ENCODE assay signal across 8 cellular contexts in genomic region chr6:13538084-13538483, GRCh38. TPM values are rescaled to one million over a fixed set of nuclear protein-coding genes. Genes with fewer than 3 reads are reported as not detected.
DNase-seq lines count a peak whose midpoint lies in the region; ATAC-seq, FAIRE-seq and TF ChIP-seq lines count a peak whose summit lies in the region.

No MANE protein-coding gene starts in this region.

- POLR2A ChIA-PET in A549 (lab: Yijun Ruan, JAX): interaction anchor here (2.2 kb wide), 1 partner anchor 36 kb away, joined by 11 read pairs; the partner anchor contains the start of gene SIRT5
- POLR2A ChIA-PET in RWPE1 (lab: Yijun Ruan, JAX; ENCODE audit: low non-redundant PET): no interaction called here

- H3K4me3 ChIP-seq in A549: no peak overlapping the region

- no peak for FAIRE-seq in A549 (lab: Jason Lieb, UNC)

- TF ChIP-seq EP300 in A549 (IDR thresholded peaks at IDR 0.05): no peak

- no peaks in the 10 kb centered on the region for H3K4me1 ChIP-seq in A549

- TF ChIP-seq CTCF in A549 (IDR thresholded peaks at IDR 0.05) (peak; percentile 42), RWPE1 (conservative IDR thresholded peaks at IDR 0.05; ENCODE audit: low read depth) (peak; percentile 32)

- WGBS in A549 (ENCODE audit: missing lambda C conversion rate): 53% methylated on average over 2 of the region's 2 CpGs

- no peaks in the 10 kb centered on the region for H3K9me3 ChIP-seq in A549

- CTCF ChIA-PET in A549 (lab: Yijun Ruan, JAX): interaction anchor here (0.7 to 2.5 kb wide), 14 partner anchors 10 to 203 kb away, joined by 3 to 8 read pairs (median 3); partner anchors contain the start of genes GFOD1 and SIRT5
- CTCF ChIA-PET in RWPE1 (lab: Yijun Ruan, JAX): interaction anchor here (0.6 to 1.6 kb wide), 7 partner anchors 11 to 795 kb away, joined by 3 to 9 read pairs (median 4); partner anchors contain the start of gene NOL7

- no peak for TF ChIP-seq POLR2A in A549 (IDR thresholded peaks at IDR 0.05; ENCODE audit: low read length)

- ATAC-seq in A549 (peak; percentile 56 to 70; a peak in 3 of 6 replicates), GM21526 (IDR thresholded peaks at IDR 0.05; ENCODE audit: low FRiP score, unreplicated experiment) (no peak)

- DNase-seq in A549 (ENCODE audit: low read depth in 1 of 2, low spot score in 1 of 2): peak; percentile 43 to 46
- DNase-seq in GM19238 (ENCODE audit: insufficient read length, low spot score): peak; percentile 16
- DNase-seq in RWPE1 (ENCODE audit: low spot score): peak; percentile 70
- DNase-seq in fibroblast of the conjunctiva (ENCODE audit: low read depth): peak; percentile 51
- peak; percentile 62 for DNase-seq in renal cortical epithelial cell (ENCODE audit: low read depth)
- no peak for DNase-seq in activated CD4-positive, CD25-positive, alpha-beta regulatory T cell (lab: John Stamatoyannopoulos, UW)
- DNase-seq in NCI-H2107 treated with DMSO at 0.1 percent for 48 hours (lab: John Stamatoyannopoulos, UW; ENCODE audit: unreplicated experiment): no peak

- H3K27ac ChIP-seq in A549 (no peak overlapping the region), RWPE1 (no peak overlapping the region)

- TF ChIP-seq RAD21 in A549 (conservative IDR thresholded peaks at IDR 0.05 in 1 of 2, IDR thresholded peaks at IDR 0.05 in 1 of 2): peak; percentile 43 to 53

- no peak overlapping the region for H3K4me2 ChIP-seq in A549

TF ChIP-seq in A549, 52 proteins besides CTCF, POLR2A, EP300 and RAD21:
- peak; percentile 62 for TF ChIP-seq SMC3 (IDR thresholded peaks at IDR 0.05)
- TF ChIP-seq CBX2 (IDR thresholded peaks at IDR 0.05; ENCODE audit: borderline replicate concordance, low read depth): no peak

RNA-seq across cellular contexts. Expression of gene SIRT5, which starts 36.3 kb away (rescaled TPM):
- polyA plus RNA-seq in A549 (2011; rRNA removed) (7.1 and 7.8 TPM in 2 replicates), A549 (2017; fragmentation: RNase III; extraction: RNeasy Plus Mini Kit Qiagen cat#74134 plus additional on column Dnase treatment) (4.9 to 6.0 TPM (median 5.1 TPM) in 3 replicates)
- 3.5 and 3.9 TPM in 2 replicates for polyA plus RNA-seq in A549 (2012; cell fraction: cytosol; rRNA removed)
- 3.8 and 4.8 TPM in 2 replicates for polyA plus RNA-seq in A549 (2012; cell fraction: nucleus; rRNA removed)
- 4.4 and 4.9 TPM in 2 replicates for polyA minus RNA-seq in A549 (2011; rRNA and poly(A)+ RNA removed)
- 11.8 and 12.8 TPM in 2 replicates for total RNA-seq in renal cortical epithelial cell

RNA-seq across cellular contexts. Expression of gene GFOD1, which starts 50.7 kb away (rescaled TPM):
- polyA plus RNA-seq in A549 (2011; rRNA removed): 2.7 and 3.0 TPM in 2 replicates
- polyA plus RNA-seq in A549 (2012; cell fraction: cytosol; rRNA removed): 1.9 and 2.5 TPM in 2 replicates
- 3.1 and 3.9 TPM in 2 replicates for polyA plus RNA-seq in A549 (2012; cell fraction: nucleus; rRNA removed)
- 3.1 to 4.0 TPM (median 3.5 TPM) in 3 replicates for polyA plus RNA-seq in A549 (2017; fragmentation: RNase III; extraction: RNeasy Plus Mini Kit Qiagen cat#74134 plus additional on column Dnase treatment)
- 6.0 and 6.3 TPM in 2 replicates for polyA minus RNA-seq in A549 (2011; rRNA and poly(A)+ RNA removed)
- total RNA-seq in renal cortical epithelial cell: 5.0 and 5.2 TPM in 2 replicates

Comparison
In these comparisons a context has a peak if more than half of its experiments do, and no peak if none do; other contexts are left out.
1. DNase-seq: peak in A549 (2 of 2), GM19238 (single experiment), RWPE1 (single experiment), fibroblast of the conjunctiva (single experiment) and renal cortical epithelial cell (single experiment); none in activated CD4-positive, CD25-positive, alpha-beta regulatory T cell (0 of 4) and NCI-H2107 treated with DMSO at 0.1 percent for 48 hours (single experiment).